1 cellular context compared by ENCODE assay signal in the genomic region with DNA sequence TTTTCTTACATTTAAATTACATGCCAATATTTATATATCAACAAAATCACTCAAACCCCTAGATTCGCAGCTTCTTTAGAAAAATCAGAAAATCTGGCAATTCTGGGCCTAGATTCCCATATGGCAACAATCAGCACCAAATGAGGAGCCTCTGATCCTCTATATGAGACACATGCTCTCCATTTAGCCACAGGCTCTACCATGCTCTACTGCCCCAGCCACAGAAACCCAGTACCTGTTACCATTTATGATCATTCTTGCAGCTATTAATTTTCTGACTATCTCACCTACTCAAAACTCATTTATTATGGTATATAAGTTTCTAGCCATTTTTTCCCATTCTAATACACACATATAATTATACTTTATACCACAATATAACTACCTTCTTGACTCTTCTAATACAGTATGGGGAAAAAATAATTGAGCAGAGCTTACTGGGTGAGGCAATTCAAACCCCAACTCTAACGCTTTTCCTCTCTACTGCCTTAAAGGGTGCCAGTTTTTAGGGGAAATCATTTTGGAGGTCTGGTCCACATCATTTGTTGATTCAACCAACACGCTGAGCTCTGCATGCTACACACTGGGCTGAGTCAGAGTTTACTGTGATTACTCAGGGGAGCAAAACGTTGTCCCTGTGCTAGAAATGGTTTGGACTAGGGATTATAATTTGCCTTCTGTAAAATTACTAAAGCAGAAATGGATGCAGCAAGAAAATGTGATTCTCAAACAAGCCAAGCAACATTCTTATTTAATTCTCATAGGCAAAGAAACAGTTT.
TF ChIP-seq lines count a peak whose summit lies in the region.

No MANE protein-coding gene starts in this region.

TF ChIP-seq in HEK293, 187 proteins besides CTCF, POLR2A, EP300 and RAD21 (continued from another document):
- TF ChIP-seq GLIS1 (tag by site-specific recombination; IDR thresholded peaks at IDR 0.05), result no peak
- no peak for TF ChIP-seq ZNF184 (tag by site-specific recombination; IDR thresholded peaks at IDR 0.05)
- no peak for TF ChIP-seq ZNF670 (tag by site-specific recombination; IDR thresholded peaks at IDR 0.05; ENCODE audit: low read depth)
- 0 out of 2 replicates have a peak, but pooled peaks have one; percentile 38 for TF ChIP-seq SP7 (tag by site-specific recombination; IDR thresholded peaks at IDR 0.05)
- no peak for TF ChIP-seq ZNF776 (tag by site-specific recombination; IDR thresholded peaks at IDR 0.05; ENCODE audit: borderline replicate concordance)
- TF ChIP-seq ZNF48 (tag by site-specific recombination; IDR thresholded peaks at IDR 0.05), result no peak
- peak; percentile 70 for TF ChIP-seq ZNF600 (tag by site-specific recombination; IDR thresholded peaks at IDR 0.05)
- TF ChIP-seq MYNN (tag by site-specific recombination; IDR thresholded peaks at IDR 0.05; ENCODE audit: borderline replicate concordance), result no peak
- TF ChIP-seq ZNF155 (tag by site-specific recombination; IDR thresholded peaks at IDR 0.05), result no peak
- no peak for TF ChIP-seq KLF8 (tag by site-specific recombination; IDR thresholded peaks at IDR 0.05)
- no peak for TF ChIP-seq ZNF560 (tag by site-specific recombination; IDR thresholded peaks at IDR 0.05; ENCODE audit: borderline replicate concordance)
- no peak for TF ChIP-seq ZNF521 (tag by site-specific recombination; IDR thresholded peaks at IDR 0.05)
- no peak for TF ChIP-seq ZNF146 (tag by site-specific recombination; IDR thresholded peaks at IDR 0.05)
- no peak for TF ChIP-seq ZNF747 (tag by site-specific recombination; IDR thresholded peaks at IDR 0.05)
